ENCODE assay signal across 20 cellular contexts in the genomic region with DNA sequence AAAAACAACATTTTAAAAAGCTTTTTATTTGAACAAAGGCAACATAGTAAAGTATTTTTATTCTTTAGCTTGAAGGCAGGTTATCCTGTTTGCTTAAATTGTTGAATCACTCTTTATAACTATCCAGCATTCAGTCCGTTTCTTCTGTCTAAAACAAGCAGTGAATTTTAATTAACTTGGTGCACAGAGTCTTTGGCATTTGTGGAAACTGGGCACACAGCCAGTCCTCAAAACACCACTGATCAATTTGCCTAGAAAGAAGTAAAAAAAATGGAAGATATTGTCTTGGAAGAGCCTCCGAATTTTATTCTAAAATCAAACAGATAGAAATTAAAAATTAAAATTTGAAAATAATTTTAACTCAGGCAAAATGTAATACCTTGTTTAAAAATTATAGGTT.
DNase-seq lines count a peak whose midpoint lies in the region; ATAC-seq and TF ChIP-seq lines count a peak whose summit lies in the region.
"Had no signal": no experiment of that assay in that cellular context is flagged by ENCODE, and none has a peak within 500 bp of the region (broad histone marks: within the 10 kb centered on the region; RNA-seq: fewer than 3 reads in every experiment).

No MANE protein-coding gene starts in this region.

- no peak overlapping the region for H3K27ac Mint-ChIP-seq in stimulated activated memory B cell treated with anti-CD40 and anti-IgM and Interleukin-4, amounts not matched to agents 10 μg/mL and 1 μg/mL and 100 μg/mL, for 72 hours

- TF ChIP-seq CTCF in OCI-LY3 (IDR thresholded peaks at IDR 0.05; ENCODE audit: low read depth, low read length) = no peak

- H3K4me3 ChIP-seq in OCI-LY3 (ENCODE audit: low read length) = no peak overlapping the region
- H3K4me3 ChIP-seq: GM23248, K562 had no signal

- H3K79me2 ChIP-seq in OCI-LY3 (ENCODE audit: low read length) = no peaks in the 10 kb centered on the region

- ATAC-seq in GM18520 (IDR thresholded peaks at IDR 0.05; ENCODE audit: unreplicated experiment) (no peak), HG02938 (IDR thresholded peaks at IDR 0.05; ENCODE audit: unreplicated experiment) (no peak)
- ATAC-seq in stimulated activated memory B cell treated with anti-CD40 and anti-IgM and Interleukin-4, amounts not matched to agents 10 μg/mL and 1 μg/mL and 100 μg/mL, for 72 hours = no peak
- ATAC-seq: K562 had no signal

- peaks cover 1% of the 10 kb centered on the region; the same call in 1 of the 2 replicates for H3K9me3 ChIP-seq in OCI-LY3 (ENCODE audit: insufficient read depth, low read length)

- DNase-seq in COR-L47 (lab: John Stamatoyannopoulos, UW) (peak; percentile 1), globus pallidus (ENCODE audit: low spot score) (peak; percentile 66), pons (ENCODE audit: low spot score) (peak; percentile 65), T-helper 2 cell (no peak)
- DNase-seq: ACHN; AML-193; DMS79; GM23248; HCEC 1CT; NCI-H146; NCI-H2081 treated with DMSO at 0.1 percent for 48 hours; NCI-H345; NK-92 treated with Interleukin-12 subunit alpha and Interleukin-12 subunit beta, amount 100 ng/mL, for 24 hours; RPMI8226; SIG-M5 had no signal

- H3K9me3 Mint-ChIP-seq in stimulated activated memory B cell treated with anti-CD40 and anti-IgM and Interleukin-4, amounts not matched to agents 10 μg/mL and 1 μg/mL and 100 μg/mL, for 72 hours = peaks cover 4% of the 10 kb centered on the region

- H3K27ac ChIP-seq in OCI-LY3 (ENCODE audit: low read length) = no peak overlapping the region
- H3K27ac ChIP-seq: GM23248 had no signal

- no peak overlapping the region for H3K9ac ChIP-seq in OCI-LY3 (ENCODE audit: low read length)
- H3K9ac ChIP-seq: GM23248 had no signal

- H2AFZ ChIP-seq in OCI-LY3 (ENCODE audit: low read depth, low read length) = peak overlapping the region; percentile 2; the same call in 1 of the 2 replicates
- H2AFZ ChIP-seq: GM23248 had no signal

- no peaks in the 10 kb centered on the region for H3K36me3 Mint-ChIP-seq in stimulated activated memory B cell treated with anti-CD40 and anti-IgM and Interleukin-4, amounts not matched to agents 10 μg/mL and 1 μg/mL and 100 μg/mL, for 72 hours

- H3K27me3 ChIP-seq in OCI-LY3 (ENCODE audit: low read depth, low read length) = no peaks in the 10 kb centered on the region

- no peaks in the 10 kb centered on the region for H3K36me3 ChIP-seq in OCI-LY3 (replicated peaks; ENCODE audit: low read depth, low read length)

- no peak overlapping the region for H3K4me2 ChIP-seq in OCI-LY3 (ENCODE audit: low read length)

- H3K4me1 ChIP-seq in OCI-LY3 (ENCODE audit: low read length) = no peaks in the 10 kb centered on the region

- H4K20me1 ChIP-seq in OCI-LY3 (ENCODE audit: insufficient read depth, low read length) = no peaks in the 10 kb centered on the region

- H3K4me1 Mint-ChIP-seq in stimulated activated memory B cell treated with anti-CD40 and anti-IgM and Interleukin-4, amounts not matched to agents 10 μg/mL and 1 μg/mL and 100 μg/mL, for 72 hours = no peaks in the 10 kb centered on the region

- no peak overlapping the region for H3K4me3 Mint-ChIP-seq in stimulated activated memory B cell treated with anti-CD40 and anti-IgM and Interleukin-4, amounts not matched to agents 10 μg/mL and 1 μg/mL and 100 μg/mL, for 72 hours

- H3K27me3 Mint-ChIP-seq in stimulated activated memory B cell treated with anti-CD40 and anti-IgM and Interleukin-4, amounts not matched to agents 10 μg/mL and 1 μg/mL and 100 μg/mL, for 72 hours = no peaks in the 10 kb centered on the region

Comparison
In these comparisons a context has a peak if more than half of its experiments do, and no peak if none do; other contexts are left out.
1. DNase-seq: peak in COR-L47 (single experiment), globus pallidus (single experiment) and pons (single experiment); none in T-helper 2 cell (0 of 5).